Comparison of ENCODE assay signal across 9 cellular contexts in the genomic region with DNA sequence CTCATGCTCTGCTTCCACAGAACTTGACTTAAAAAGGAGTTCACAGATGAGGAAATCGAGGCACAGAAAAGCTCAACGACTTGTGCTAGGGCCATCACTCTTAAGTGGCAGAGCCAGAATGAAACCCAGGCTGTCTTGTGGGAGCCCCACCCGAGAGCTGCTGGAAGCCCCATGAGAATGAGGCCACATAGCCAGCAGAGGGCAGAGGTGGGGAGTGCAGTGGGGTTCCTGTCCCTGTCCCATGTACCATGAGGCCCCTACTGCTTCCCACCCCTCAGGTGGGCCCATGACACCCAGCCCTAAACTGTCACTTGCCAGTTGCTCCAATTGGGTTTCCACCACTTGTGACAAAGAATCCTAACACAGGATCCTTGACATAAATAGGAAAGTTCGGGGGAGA.
DNase-seq lines count a peak whose midpoint lies in the region; ATAC-seq, FAIRE-seq and TF ChIP-seq lines count a peak whose summit lies in the region.
"Had no signal": no experiment of that assay in that cellular context is flagged by ENCODE, and none has a peak within 500 bp of the region (broad histone marks: within the 10 kb centered on the region; RNA-seq: fewer than 3 reads in every experiment).

No MANE protein-coding gene starts in this region.

- H3K27ac Mint-ChIP-seq in activated naive CD8-positive, alpha-beta T cell treated with anti-CD3 and anti-CD28 coated beads for 36 hours: no peak overlapping the region

- no peaks in the 10 kb centered on the region for H3F3A ChIP-seq in PC-3 (ENCODE audit: low read length, unreplicated experiment)

- H3K9me2 ChIP-seq in PC-3 (replicated peaks; ENCODE audit: low read length): no peaks in the 10 kb centered on the region

- H3K79me2 ChIP-seq in PC-3 (ENCODE audit: low read length): no peaks in the 10 kb centered on the region
- H3K79me2 ChIP-seq in HepG2 (ENCODE audit: insufficient read depth, low read length): no peaks in the 10 kb centered on the region

- no peak for TF ChIP-seq RAD21 in HepG2 (CRISPR knock-in tag; IDR thresholded peaks at IDR 0.05)

- DNase-seq in DMS 273 (lab: John Stamatoyannopoulos, UW; ENCODE audit: unreplicated experiment) (peak; percentile 31), DMS 273 treated with DMSO at 0.1 percent for 48 hours (lab: John Stamatoyannopoulos, UW) (no peak), PC-3 (peak; percentile 25), HepG2 (ENCODE audit: low spot score) (no peak), upper lobe of left lung (peak in 1 of 2 donors; percentile 59)
- DNase-seq in activated naive CD8-positive, alpha-beta T cell treated with anti-CD3 and anti-CD28 coated beads for 36 hours: peak; percentile 15

- no peak overlapping the region for H3K4me3 Mint-ChIP-seq in activated naive CD8-positive, alpha-beta T cell treated with anti-CD3 and anti-CD28 coated beads for 36 hours

- in situ Hi-C loops in HepG2 (cut with HindIII; ENCODE audit: extremely low pct_ligation_motif_present, low pct_unique_long_range_greater_than_20kb): no loop called here

- H3K27me3 Mint-ChIP-seq in activated naive CD8-positive, alpha-beta T cell treated with anti-CD3 and anti-CD28 coated beads for 36 hours: peaks cover under 1% of the 10 kb centered on the region

- no peaks in the 10 kb centered on the region for H3K27me3 ChIP-seq in PC-3 (ENCODE audit: low read length)
- no peaks in the 10 kb centered on the region for H3K27me3 ChIP-seq in HepG2 (ENCODE audit: control insufficient read depth in 1 of 2, insufficient read depth in 2 of 2, low read length in 2 of 2)
- H3K27me3 ChIP-seq in upper lobe of left lung: no peaks in the 10 kb centered on the region

- no peak for TF ChIP-seq POLR2A in HepG2 (IDR thresholded peaks at IDR 0.05; ENCODE audit: insufficient read depth in 1 of 2, low read depth in 2 of 2, low read length in 2 of 2)
- TF ChIP-seq POLR2A in upper lobe of left lung (IDR thresholded peaks at IDR 0.05): no peak

- H3K27ac ChIP-seq in PC-3 (ENCODE audit: low read length) (no peak overlapping the region), HepG2 (ENCODE audit: extremely low read length, insufficient read depth, low read length) (no peak overlapping the region), upper lobe of left lung (no peak overlapping the region)

- H2AFZ ChIP-seq in PC-3 (ENCODE audit: low read length) (no peak overlapping the region), HepG2 (ENCODE audit: low read length) (no peak overlapping the region)

- no peak for TF ChIP-seq EP300 in HepG2 (IDR thresholded peaks at IDR 0.05; ENCODE audit: low read depth in 2 of 2, low read length in 2 of 2)
- no peak for TF ChIP-seq EP300 in HepG2 (CRISPR knock-in tag; IDR thresholded peaks at IDR 0.05; ENCODE audit: borderline replicate concordance)
- TF ChIP-seq EP300 in upper lobe of left lung (IDR thresholded peaks at IDR 0.05): no peak

- H3K9me3 Mint-ChIP-seq in activated naive CD8-positive, alpha-beta T cell treated with anti-CD3 and anti-CD28 coated beads for 36 hours: no peaks in the 10 kb centered on the region

- H3K9me3 ChIP-seq in PC-3 (ENCODE audit: low read length) (no peaks in the 10 kb centered on the region), HepG2 (ENCODE audit: low read length) (no peaks in the 10 kb centered on the region), upper lobe of left lung (no peaks in the 10 kb centered on the region)

- no peak for FAIRE-seq in HepG2 (lab: Jason Lieb, UNC)
- FAIRE-seq: A204.1 had no signal

- H3K36me3 ChIP-seq in PC-3 (ENCODE audit: low read depth, low read length) (no peaks in the 10 kb centered on the region), HepG2 (replicated peaks in 1 of 2; ENCODE audit: control insufficient read depth in 1 of 2, insufficient read depth in 2 of 2, low read length in 2 of 2) (no peaks in the 10 kb centered on the region), upper lobe of left lung (no peaks in the 10 kb centered on the region)

- H4K20me1 ChIP-seq in PC-3 (ENCODE audit: low read length): no peaks in the 10 kb centered on the region
- no peaks in the 10 kb centered on the region for H4K20me1 ChIP-seq in HepG2 (ENCODE audit: insufficient read depth, low read length)

- H3K4me2 ChIP-seq in PC-3 (ENCODE audit: low read length) (no peak overlapping the region), HepG2 (ENCODE audit: low read depth, low read length) (no peak overlapping the region)

- POLR2A ChIA-PET in PC-3 (lab: Charles Lee; ENCODE audit: unreplicated experiment): no interaction called here
- POLR2A ChIA-PET in HepG2 (lab: Yijun Ruan, JAX): no interaction called here

- H3K4me3 ChIP-seq in PC-3 (ENCODE audit: low read length) (no peak overlapping the region), HepG2 (replicated peaks in 1 of 3; ENCODE audit: insufficient read depth in 1 of 3, low read depth in 2 of 3, low read length in 3 of 3) (no peak overlapping the region), upper lobe of left lung (no peak overlapping the region)

- CTCF ChIA-PET in PC-3 (lab: Charles Lee): interaction anchor here (0.9 kb wide), 1 partner anchor 173 kb away, joined by 3 read pairs; no protein-coding TSS in a partner anchor
- CTCF ChIA-PET in HepG2 (lab: Yijun Ruan, JAX; ENCODE audit: low intra/inter-chr PET ratio, low total read pairs): no interaction called here

- peaks cover 14% of the 10 kb centered on the region; the same call in 1 of the 2 replicates for H3K4me1 ChIP-seq in PC-3 (ENCODE audit: insufficient read depth, low read length)
- no peaks in the 10 kb centered on the region for H3K4me1 ChIP-seq in HepG2 (ENCODE audit: insufficient read depth, low read length)
- H3K4me1 ChIP-seq in upper lobe of left lung: no peaks in the 10 kb centered on the region

- TF ChIP-seq CTCF in PC-3 (conservative IDR thresholded peaks at IDR 0.05; ENCODE audit: low read depth, low read length): peak; percentile 56
- peak; percentile 48 for TF ChIP-seq CTCF in HepG2 (CRISPR knock-in tag; IDR thresholded peaks at IDR 0.05)
- peak; percentile 19 to 45 (median 34) for TF ChIP-seq CTCF in upper lobe of left lung (IDR thresholded peaks at IDR 0.05)

- ATAC-seq in PC-3 (peak; percentile 61; the same call in 1 of the 2 replicates), HepG2 (peak; percentile 86), upper lobe of left lung (ENCODE audit: low FRiP score in 2 of 2) (peak; percentile 52 to 70), HG02642 (IDR thresholded peaks at IDR 0.05; ENCODE audit: poor library complexity, unreplicated experiment) (no peak), GM18870 (IDR thresholded peaks at IDR 0.05; ENCODE audit: unreplicated experiment) (no peak)

- no peaks in the 10 kb centered on the region for H3K36me3 Mint-ChIP-seq in activated naive CD8-positive, alpha-beta T cell treated with anti-CD3 and anti-CD28 coated beads for 36 hours

- WGBS in HepG2 (ENCODE audit: low lambda C conversion rate): 12% methylated on average over 4 of the region's 4 CpGs
- 53 to 60% methylated on average over 3 to 4 of the region's 4 CpGs for WGBS in upper lobe of left lung, 2 donors

- BruUV-seq in PC-3 (replicated peaks; lab: Mats Ljungman, UMichigan) (no TSS peak), HepG2 (replicated peaks; lab: Mats Ljungman, UMichigan) (no TSS peak)

- H3K9ac ChIP-seq in PC-3 (ENCODE audit: low read length) (no peak overlapping the region), HepG2 (ENCODE audit: insufficient read depth, low read depth, low read length) (no peak overlapping the region)

- no peaks in the 10 kb centered on the region for H3K4me1 Mint-ChIP-seq in activated naive CD8-positive, alpha-beta T cell treated with anti-CD3 and anti-CD28 coated beads for 36 hours

- intact Hi-C loops in PC-3 (cut with micrococcal nuclease): loop anchor here (5.0 to 10.0 kb wide), 2 partner anchors 134 to 502 kb away; no protein-coding TSS in a partner anchor
- intact Hi-C loops in HepG2 (cut with micrococcal nuclease; ENCODE audit: unreplicated experiment): loop anchor here (2.0 kb wide), 1 partner anchor 498 kb away; no protein-coding TSS in a partner anchor

TF ChIP-seq in HepG2, 621 proteins besides CTCF, POLR2A, EP300 and RAD21 (continues in another document):
- no peak for TF ChIP-seq ZNF280B (CRISPR knock-in tag; IDR thresholded peaks at IDR 0.05; ENCODE audit: borderline replicate concordance)
- TF ChIP-seq TFE3 (CRISPR knock-in tag; IDR thresholded peaks at IDR 0.05): no peak
- TF ChIP-seq SALL1 (CRISPR knock-in tag; IDR thresholded peaks at IDR 0.05): peak; percentile 22; the same call in 1 of the 2 replicates
- TF ChIP-seq HNF4G (IDR thresholded peaks at IDR 0.05; ENCODE audit: borderline replicate concordance, low read depth, low read length): no peak
- no peak for TF ChIP-seq HNF4G (CRISPR knock-in tag; IDR thresholded peaks at IDR 0.05; ENCODE audit: borderline replicate concordance, low read depth)

Comparison
In these comparisons a context has a peak if more than half of its experiments do, and no peak if none do; other contexts are left out.
1. DNase-seq: peak in DMS 273 (single experiment), PC-3 (single experiment) and activated naive CD8-positive, alpha-beta T cell treated with anti-CD3 and anti-CD28 coated beads for 36 hours (single experiment); none in DMS 273 treated with DMSO at 0.1 percent for 48 hours (single experiment) and HepG2 (single experiment).
2. ATAC-seq: peak in PC-3 (single experiment), HepG2 (single experiment) and upper lobe of left lung (2 of 2); none in HG02642 (single experiment) and GM18870 (single experiment).
3. Peak in every context shown above with its lines, with median percentiles within 50 percentile points of each other: CTCF ChIP-seq.